In genomic region chr16:11224894-11225676, GRCh38 we compare ENCODE assay signal across 1 cellular context.
TF ChIP-seq lines count a peak whose summit lies in the region.

No MANE protein-coding gene starts in this region.

TF ChIP-seq in K562, 482 proteins besides CTCF, POLR2A, EP300 and RAD21:
- TF ChIP-seq HDAC2 (IDR thresholded peaks at IDR 0.05) (peak; percentile 60; the same call in 1 of the 2 replicates), SMAD2 (IDR thresholded peaks at IDR 0.05; ENCODE audit: low read depth, low read length) (no peak), ZNF212 (CRISPR knock-in tag; IDR thresholded peaks at IDR 0.05) (no peak), KDM1A (IDR thresholded peaks at IDR 0.05) (peak; percentile 59 to 77), SMARCA5 (IDR thresholded peaks at IDR 0.05) (peak; percentile 64), HDAC1 (IDR thresholded peaks at IDR 0.05) (0 out of 4 replicates have a peak, but pooled peaks of 1 of the 2 experiments have one; percentile 33), RBM25 (IDR thresholded peaks at IDR 0.05; ENCODE audit: low read depth, low read length, severe bottlenecking) (peak; percentile 78), FOS (IDR thresholded peaks at IDR 0.05; ENCODE audit: extremely low read depth, insufficient read length) (no peak), BCOR (IDR thresholded peaks at IDR 0.05) (peak; percentile 88), ZFP36 (IDR thresholded peaks at IDR 0.05; ENCODE audit: low read depth, low read length, partially characterized antibody) (peak; percentile 78), ARHGAP35 (IDR thresholded peaks at IDR 0.05; ENCODE audit: partially characterized antibody) (no peak)
TF ChIP-seq in K562: peak in this region for 7.
